Comparison of ENCODE assay signal across 30 cellular contexts in the genomic region with DNA sequence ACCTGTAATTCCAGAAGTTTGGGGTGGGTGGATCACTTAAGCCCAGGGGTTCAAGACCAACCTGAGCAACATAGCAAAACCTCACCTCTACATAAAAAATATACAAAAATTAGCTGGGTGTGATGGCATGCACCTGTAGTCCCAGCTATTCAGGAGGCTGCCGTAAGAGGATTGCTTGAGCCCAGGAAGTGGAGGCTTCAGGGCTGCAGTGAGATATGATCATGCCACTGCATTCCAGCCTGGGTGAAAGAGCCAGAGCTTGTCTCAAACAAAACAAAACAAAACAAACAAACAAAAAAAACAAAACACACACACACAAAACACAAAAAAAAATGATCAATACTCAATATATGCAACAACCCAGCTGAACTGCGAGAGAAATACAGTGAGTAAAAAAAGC.
"Had no signal": no experiment of that assay in that cellular context is flagged by ENCODE, and none has a peak within 500 bp of the region (broad histone marks: within the 10 kb centered on the region; RNA-seq: fewer than 3 reads in every experiment).

No MANE protein-coding gene starts in this region.

- H3K4me1 Mint-ChIP-seq: immature natural killer cell had no signal

- H3K4me3 Mint-ChIP-seq: immature natural killer cell; mesothelial cell of epicardium; naive B cell; natural killer cell; nephron progenitor cell; neural progenitor cell; stimulated activated naive CD8-positive, alpha-beta T cell treated with anti-CD3 and anti-CD28 coated beads, Interleukin-15, Interleukin-2, amounts not matched to agents 100 ng/mL and 50 ng/mL, for 24 hours had no signal

- ATAC-seq: left colon, left lung, lower lobe of right lung, natural killer cell, right cardiac atrium, sciatic nerve had no signal

- H3K27ac Mint-ChIP-seq: immature natural killer cell; mesothelial cell of epicardium; natural killer cell; nephron progenitor cell; neural progenitor cell; stimulated activated naive CD8-positive, alpha-beta T cell treated with anti-CD3 and anti-CD28 coated beads, Interleukin-15, Interleukin-2, amounts not matched to agents 100 ng/mL and 50 ng/mL, for 24 hours had no signal

- DNase-seq: hypothalamus; immature natural killer cell; kidney; left colon; left lung; lower lobe of right lung; mammary epithelial cell; mesendoderm; naive B cell; natural killer cell; nephron progenitor cell; occipital lobe; retina; right cardiac atrium; stimulated activated CD4-positive, alpha-beta T cell treated with anti-CD3 and anti-CD28 coated beads, Interleukin-12 subunit alpha, Interleukin-12 subunit beta, amount 100 ng/mL, for 4 hours; stimulated activated CD4-positive, alpha-beta T cell treated with anti-CD3 and anti-CD28 coated beads, Interleukin-15, amount 100 ng/mL, for 24 hours; stimulated activated CD4-positive, alpha-beta T cell treated with anti-CD3 and anti-CD28 coated beads, Interleukin-2, amount 100 ng/mL, for 24 hours; stimulated activated CD4-positive, alpha-beta T cell treated with anti-CD3 and anti-CD28 coated beads, Interleukin-4, amount 100 ng/mL, for 1 hour; stimulated activated naive CD4-positive, alpha-beta T cell; upper lobe of left lung had no signal

- H3K27me3 Mint-ChIP-seq: naive B cell; stimulated activated naive CD8-positive, alpha-beta T cell treated with anti-CD3 and anti-CD28 coated beads, Interleukin-15, Interleukin-2, amounts not matched to agents 100 ng/mL and 50 ng/mL, for 24 hours had no signal

- H3K36me3 Mint-ChIP-seq: immature natural killer cell, mesothelial cell of epicardium, naive B cell, natural killer cell, neural progenitor cell had no signal

- H3K27ac ChIP-seq: left lung, lower lobe of right lung, neural progenitor cell, prostate gland, skin epidermis, suprapubic skin, thoracic aorta, tibial artery, vagina had no signal

- H3K9me3 Mint-ChIP-seq: immature natural killer cell; mesothelial cell of epicardium; naive B cell; natural killer cell; nephron progenitor cell; neural progenitor cell; stimulated activated naive CD8-positive, alpha-beta T cell treated with anti-CD3 and anti-CD28 coated beads, Interleukin-15, Interleukin-2, amounts not matched to agents 100 ng/mL and 50 ng/mL, for 24 hours had no signal
